ENCODE assay signal across 8 cellular contexts in genomic region chr5:56269216-56269927, GRCh38. TPM values are rescaled to one million over a fixed set of nuclear protein-coding genes. Genes with fewer than 3 reads are reported as not detected.
DNase-seq lines count a peak whose midpoint lies in the region; ATAC-seq and TF ChIP-seq lines count a peak whose summit lies in the region.

No MANE protein-coding gene starts in this region.

- ATAC-seq in HG03521 (IDR thresholded peaks at IDR 0.05; ENCODE audit: unreplicated experiment), result peak; percentile 55
- peak; percentile 44 for ATAC-seq in T-helper 17 cell

- H3K27ac Mint-ChIP-seq in T-helper 17 cell, result peak overlapping the region; percentile 68

- no peak overlapping the region for H3K27ac ChIP-seq in fibroblast of lung (ENCODE audit: insufficient read depth, low read length)
- H3K27ac ChIP-seq in parathyroid adenoma, result no peak overlapping the region

- no peaks in the 10 kb centered on the region for H3K79me2 ChIP-seq in fibroblast of lung (ENCODE audit: control insufficient read depth, insufficient read depth, low read length)
- no peaks in the 10 kb centered on the region for H3K79me2 ChIP-seq in parathyroid adenoma

- H3K27me3 Mint-ChIP-seq in T-helper 17 cell, result peaks cover 9% of the 10 kb centered on the region

- H3K36me3 ChIP-seq in fibroblast of lung (ENCODE audit: control insufficient read depth, insufficient read depth, low read length) (no peaks in the 10 kb centered on the region), parathyroid adenoma (ENCODE audit: control insufficient read depth, insufficient read depth, low read length) (no peaks in the 10 kb centered on the region)

- no peak overlapping the region for H2AFZ ChIP-seq in fibroblast of lung (ENCODE audit: low read length)
- H2AFZ ChIP-seq in parathyroid adenoma, result no peak overlapping the region

- H4K20me1 ChIP-seq in fibroblast of lung (ENCODE audit: control insufficient read depth, extremely low read depth, insufficient read depth, low read length), result no peaks in the 10 kb centered on the region

- H3K4me3 ChIP-seq in fibroblast of lung (replicated peaks in 1 of 4; ENCODE audit: control extremely low read depth in 1 of 4, insufficient read depth in 1 of 4, low read depth in 3 of 4, low read length in 4 of 4) (no peak overlapping the region), parathyroid adenoma (ENCODE audit: low read depth, low read length) (no peak overlapping the region)

- peak; percentile 85 to 88 for TF ChIP-seq CTCF in fibroblast of lung (conservative IDR thresholded peaks at IDR 0.05 in 1 of 2, IDR thresholded peaks at IDR 0.05 in 1 of 2; ENCODE audit: low read depth in 1 of 2, low read length in 2 of 2)
- peak; percentile 47 for TF ChIP-seq CTCF in parathyroid adenoma (IDR thresholded peaks at IDR 0.05)

- peak overlapping the region; percentile 4 for H3K4me3 Mint-ChIP-seq in T-helper 17 cell

- H3K9ac ChIP-seq in fibroblast of lung (ENCODE audit: insufficient read depth, low read length), result no peak overlapping the region
- no peak overlapping the region for H3K9ac ChIP-seq in parathyroid adenoma

- H3K9me3 ChIP-seq in T-helper 17 cell (ENCODE audit: control insufficient read depth, low read length, poor library complexity, severe bottlenecking) (no peaks in the 10 kb centered on the region), fibroblast of lung (ENCODE audit: control insufficient read depth, insufficient read depth, low read depth, low read length) (no peaks in the 10 kb centered on the region), parathyroid adenoma (ENCODE audit: control insufficient read depth, low read length) (no peaks in the 10 kb centered on the region)

- DNase-seq in stimulated activated CD4-positive, alpha-beta T cell treated with anti-CD3 and anti-CD28 coated beads, Interleukin-15, amount 100 ng/mL, for 24 hours, result peak; percentile 25
- no peak for DNase-seq in stimulated activated CD4-positive, alpha-beta T cell treated with anti-CD3 and anti-CD28 coated beads, Interleukin-12 subunit alpha, Interleukin-12 subunit beta, amount 100 ng/mL, for 4 hours
- no peak for DNase-seq in T-helper 17 cell
- peak; percentile 37 to 81 for DNase-seq in fibroblast of lung (ENCODE audit: low read depth in 2 of 2)
- no peak for DNase-seq in globus pallidus (ENCODE audit: low spot score)
- no peak for DNase-seq in NCI-H2107 (lab: John Stamatoyannopoulos, UW)

- no peaks in the 10 kb centered on the region for H3K36me3 Mint-ChIP-seq in T-helper 17 cell (ENCODE audit: low read depth)

- no peaks in the 10 kb centered on the region for H3K27me3 ChIP-seq in fibroblast of lung (ENCODE audit: control insufficient read depth, insufficient read depth, low read length)
- no peaks in the 10 kb centered on the region for H3K27me3 ChIP-seq in parathyroid adenoma (ENCODE audit: control insufficient read depth, insufficient read depth, low read length)

- no peaks in the 10 kb centered on the region for H3K4me1 ChIP-seq in fibroblast of lung (ENCODE audit: control insufficient read depth, extremely low read depth, insufficient read depth, low read length)
- peaks cover 6% of the 10 kb centered on the region for H3K4me1 ChIP-seq in parathyroid adenoma

- peaks cover 25% of the 10 kb centered on the region for H3K4me1 Mint-ChIP-seq in T-helper 17 cell

- H3K4me2 ChIP-seq in fibroblast of lung (ENCODE audit: extremely low read depth, insufficient read depth, low read length), result no peak overlapping the region
- no peak overlapping the region for H3K4me2 ChIP-seq in parathyroid adenoma (ENCODE audit: low read length)

RNA-seq across cellular contexts. Expression of gene ANKRD55, which starts 36.2 kb away (rescaled TPM):
- 1 to 10 TPM; 2.3 to 3.1 TPM for total RNA-seq in T-helper 17 cell
- total RNA-seq in fibroblast of lung, result under 0.01 TPM in 1 of 2 replicates, not detected in the other
- 0.25 TPM in 1 of 2 replicates, not detected in the other for polyA plus RNA-seq in fibroblast of lung
- polyA plus RNA-seq in fibroblast of lung (2012), result 0.08 and 0.21 TPM in 2 replicates
- polyA minus RNA-seq in fibroblast of lung (ENCODE audit: low replicate concordance), result not detected in 2 replicates

Comparison
In these comparisons a context has a peak if more than half of its experiments do, and no peak if none do; other contexts are left out.
1. DNase-seq: peak in stimulated activated CD4-positive, alpha-beta T cell treated with anti-CD3 and anti-CD28 coated beads, Interleukin-15, amount 100 ng/mL, for 24 hours (single experiment) and fibroblast of lung (2 of 2); none in stimulated activated CD4-positive, alpha-beta T cell treated with anti-CD3 and anti-CD28 coated beads, Interleukin-12 subunit alpha, Interleukin-12 subunit beta, amount 100 ng/mL, for 4 hours (single experiment), T-helper 17 cell (0 of 3), globus pallidus (single experiment) and NCI-H2107 (single experiment).